Comparison of ENCODE assay signal across 6 cellular contexts in the genomic region with DNA sequence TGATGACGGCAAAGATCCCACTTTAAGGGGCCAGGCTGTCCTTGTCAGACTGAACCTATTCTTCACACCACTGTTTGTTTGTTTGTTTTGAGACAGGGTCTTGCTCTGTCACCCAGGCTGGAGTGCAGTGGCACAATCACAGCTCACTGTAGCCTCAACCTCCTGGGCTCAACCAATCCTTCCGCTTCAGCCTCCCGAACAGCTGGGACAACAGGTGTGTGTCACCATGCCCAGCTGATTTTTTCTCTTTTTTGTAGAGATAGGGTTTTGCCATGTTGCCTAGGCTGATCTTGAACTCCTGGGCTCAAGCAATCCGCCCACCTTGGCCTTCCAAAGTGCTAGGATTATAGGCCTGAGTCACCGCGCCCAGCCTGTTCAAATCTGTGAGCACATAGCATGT. TPM values are rescaled to one million over a fixed set of nuclear protein-coding genes. Genes with fewer than 3 reads are reported as not detected.
A peak's percentile ranks its signal among the peaks of the same experiment; 100 is the strongest.
DNase-seq lines count a peak whose midpoint lies in the region; ATAC-seq and TF ChIP-seq lines count a peak whose summit lies in the region.
"Not testable (repeated sequence)": the region's sequence is repeated elsewhere in the genome, so short reads cannot be mapped to it uniquely, and the experiment has no call there.

No MANE protein-coding gene starts in this region.

- TF ChIP-seq POLR2A in thyroid gland (IDR thresholded peaks at IDR 0.05): not testable (repeated sequence)

- not testable (repeated sequence) for DNase-seq in HFFc6; T-helper 17 cell; nephron progenitor cell; stimulated activated effector memory CD8-positive, alpha-beta T cell treated with anti-CD3 and anti-CD28 coated beads, Interleukin-12 subunit alpha, Interleukin-12 subunit beta, amount 100 ng/mL, for 72 hours (ENCODE audit: low spot score in 2 of 2); thyroid gland

- H3K4me3 Mint-ChIP-seq in HFFc6; T-helper 17 cell; activated T-helper 17 cell treated with anti-CD3 and anti-CD28 coated beads, Interleukin-2, amount 50 U/mL, for 72 hours; nephron progenitor cell; stimulated activated effector memory CD8-positive, alpha-beta T cell treated with anti-CD3 and anti-CD28 coated beads, Interleukin-12 subunit alpha, Interleukin-12 subunit beta, amount 100 ng/mL, for 72 hours: not testable (repeated sequence)

- not testable (repeated sequence) for H3K4me1 ChIP-seq in thyroid gland

- H3K9me3 ChIP-seq in T-helper 17 cell (ENCODE audit: control insufficient read depth, low read length, poor library complexity, severe bottlenecking); thyroid gland: not testable (repeated sequence)

- not testable (repeated sequence) for H3K27me3 ChIP-seq in thyroid gland

- not testable (repeated sequence) for H3K4me3 ChIP-seq in thyroid gland (replicated peaks in 1 of 3)

- not testable (repeated sequence) for ATAC-seq in T-helper 17 cell; activated T-helper 17 cell treated with anti-CD3 and anti-CD28 coated beads, Interleukin-2, amount 50 U/mL, for 72 hours (replicated peaks); stimulated activated effector memory CD8-positive, alpha-beta T cell treated with anti-CD3 and anti-CD28 coated beads, Interleukin-12 subunit alpha, Interleukin-12 subunit beta, amount 100 ng/mL, for 72 hours

- not testable (repeated sequence) for TF ChIP-seq CTCF in HFFc6 (IDR thresholded peaks at IDR 0.05); nephron progenitor cell (IDR thresholded peaks at IDR 0.05); thyroid gland (IDR thresholded peaks at IDR 0.05)

- H3K27ac Mint-ChIP-seq in HFFc6 (peak overlapping the region; percentile 63), T-helper 17 cell (peak overlapping the region; percentile 16), nephron progenitor cell (peak overlapping the region; percentile 48)
- peak overlapping the region; percentile 46 for H3K27ac Mint-ChIP-seq in activated T-helper 17 cell treated with anti-CD3 and anti-CD28 coated beads, Interleukin-2, amount 50 U/mL, for 72 hours
- H3K27ac Mint-ChIP-seq in stimulated activated effector memory CD8-positive, alpha-beta T cell treated with anti-CD3 and anti-CD28 coated beads, Interleukin-12 subunit alpha, Interleukin-12 subunit beta, amount 100 ng/mL, for 72 hours: peak overlapping the region; percentile 64

- intact Hi-C loops in thyroid gland (cut with DNase I): not testable (repeated sequence)

- H3K9me3 Mint-ChIP-seq in HFFc6; activated T-helper 17 cell treated with anti-CD3 and anti-CD28 coated beads, Interleukin-2, amount 50 U/mL, for 72 hours; nephron progenitor cell; stimulated activated effector memory CD8-positive, alpha-beta T cell treated with anti-CD3 and anti-CD28 coated beads, Interleukin-12 subunit alpha, Interleukin-12 subunit beta, amount 100 ng/mL, for 72 hours: not testable (repeated sequence)

- not testable (repeated sequence) for H3K36me3 Mint-ChIP-seq in HFFc6 (ENCODE audit: low read depth); T-helper 17 cell (ENCODE audit: low read depth)
- peaks cover 87% of the 10 kb centered on the region for H3K36me3 Mint-ChIP-seq in activated T-helper 17 cell treated with anti-CD3 and anti-CD28 coated beads, Interleukin-2, amount 50 U/mL, for 72 hours (ENCODE audit: low read depth)
- peaks cover 50% of the 10 kb centered on the region for H3K36me3 Mint-ChIP-seq in nephron progenitor cell (ENCODE audit: low read depth)
- H3K36me3 Mint-ChIP-seq in stimulated activated effector memory CD8-positive, alpha-beta T cell treated with anti-CD3 and anti-CD28 coated beads, Interleukin-12 subunit alpha, Interleukin-12 subunit beta, amount 100 ng/mL, for 72 hours: peaks cover 96% of the 10 kb centered on the region

- H3K27ac ChIP-seq in thyroid gland: peak overlapping the region in 2 of 3 donors; percentile 39 to 51

- not testable (repeated sequence) for H3K27me3 Mint-ChIP-seq in HFFc6 (ENCODE audit: insufficient read depth); T-helper 17 cell; activated T-helper 17 cell treated with anti-CD3 and anti-CD28 coated beads, Interleukin-2, amount 50 U/mL, for 72 hours; nephron progenitor cell (ENCODE audit: low read depth, poor library complexity)

- peaks cover 38% of the 10 kb centered on the region in 2 donors for H3K36me3 ChIP-seq in thyroid gland

- H3K4me1 Mint-ChIP-seq in HFFc6 (ENCODE audit: low read depth): peaks cover 16% of the 10 kb centered on the region
- not testable (repeated sequence) for H3K4me1 Mint-ChIP-seq in T-helper 17 cell; activated T-helper 17 cell treated with anti-CD3 and anti-CD28 coated beads, Interleukin-2, amount 50 U/mL, for 72 hours; nephron progenitor cell; stimulated activated effector memory CD8-positive, alpha-beta T cell treated with anti-CD3 and anti-CD28 coated beads, Interleukin-12 subunit alpha, Interleukin-12 subunit beta, amount 100 ng/mL, for 72 hours

- 96 to 98% methylated on average over 6 of the region's 6 CpGs for WGBS in thyroid gland, 2 donors

RNA-seq across cellular contexts. Expression of gene THAP3, which starts 12.1 kb away (rescaled TPM):
- 10 to 100 TPM; 12.9 to 18.2 (median 16.2) TPM for total RNA-seq in HFFc6 (2021; fragmentation: NEBNext Ultra II Directional; extraction: Animal tissue kit (Norgen Biotek cat#: 25700))
- 10 to 100 TPM; 13.3 to 14.0 TPM for total RNA-seq in T-helper 17 cell
- total RNA-seq in activated T-helper 17 cell treated with anti-CD3 and anti-CD28 coated beads, Interleukin-2, amount 50 U/mL, for 72 hours: 10 to 100 TPM; 19.3 to 34.6 TPM
- total RNA-seq in thyroid gland: 10 to 100 TPM; 21.2 to 35.3 (median 30.5) TPM

RNA-seq across cellular contexts. Expression of gene PHF13, which starts 23.2 kb away (rescaled TPM):
- total RNA-seq in HFFc6 (2021; fragmentation: NEBNext Ultra II Directional; extraction: Animal tissue kit (Norgen Biotek cat#: 25700)): 10 to 100 TPM; 18.0 to 19.9 (median 19.0) TPM
- total RNA-seq in T-helper 17 cell: 1 to 10 TPM; 5.9 to 8.0 TPM
- total RNA-seq in activated T-helper 17 cell treated with anti-CD3 and anti-CD28 coated beads, Interleukin-2, amount 50 U/mL, for 72 hours: 10 to 100 TPM; 14.8 to 23.7 TPM
- total RNA-seq in thyroid gland: 10 to 100 TPM in 1 of 4 donors, 1 to 10 TPM in 3; 7.8 to 14.1 (median 9.5) TPM

RNA-seq across cellular contexts. Expression of gene KLHL21, which starts 34.1 kb away (rescaled TPM):
- total RNA-seq in HFFc6 (2021; fragmentation: NEBNext Ultra II Directional; extraction: Animal tissue kit (Norgen Biotek cat#: 25700)): 10 to 100 TPM; 21.1 to 31.5 (median 22.6) TPM
- total RNA-seq in T-helper 17 cell (10 to 100 TPM; 26.1 to 33.8 TPM), thyroid gland (10 to 100 TPM; 34.9 to 68.4 (median 44.6) TPM)
- 10 to 100 TPM; 32.3 to 35.3 TPM for total RNA-seq in activated T-helper 17 cell treated with anti-CD3 and anti-CD28 coated beads, Interleukin-2, amount 50 U/mL, for 72 hours

RNA-seq across cellular contexts. Expression of gene ZBTB48, which starts 57.0 kb away (rescaled TPM):
- 10 to 100 TPM; 10.0 to 15.1 (median 11.3) TPM for total RNA-seq in HFFc6 (2021; fragmentation: NEBNext Ultra II Directional; extraction: Animal tissue kit (Norgen Biotek cat#: 25700))
- total RNA-seq in T-helper 17 cell (10 to 100 TPM; 34.0 to 34.2 TPM), thyroid gland (10 to 100 TPM; 22.7 to 33.8 (median 29.4) TPM)
- total RNA-seq in activated T-helper 17 cell treated with anti-CD3 and anti-CD28 coated beads, Interleukin-2, amount 50 U/mL, for 72 hours: 10 to 100 TPM; 22.0 to 28.5 TPM
